In genomic region chr20:58892932-58893224, GRCh38 we compare ENCODE assay signal across 8 cellular contexts. TPM values are rescaled to one million over a fixed set of nuclear protein-coding genes. Genes with fewer than 3 reads are reported as not detected.
DNase-seq lines count a peak whose midpoint lies in the region; ATAC-seq and TF ChIP-seq lines count a peak whose summit lies in the region.

No MANE protein-coding gene starts in this region.

- TF ChIP-seq CTCF in GM06990 (IDR thresholded peaks at IDR 0.05; ENCODE audit: insufficient read depth, low read length, poor library complexity, severe bottlenecking) (no peak), colonic mucosa (IDR thresholded peaks at IDR 0.05) (no peak), neural progenitor cell (IDR thresholded peaks at IDR 0.05) (no peak)

- H3K9me3 ChIP-seq in colonic mucosa (no peaks in the 10 kb centered on the region), neural progenitor cell (ENCODE audit: low read depth) (no peaks in the 10 kb centered on the region)

- peak overlapping the region; percentile 98 for H3K27ac Mint-ChIP-seq in neural progenitor cell

- H3K36me3 ChIP-seq in GM06990 (ENCODE audit: control insufficient read depth, insufficient read depth, low read length), result peaks cover 6% of the 10 kb centered on the region
- H3K36me3 ChIP-seq in colonic mucosa, result no peaks in the 10 kb centered on the region
- H3K36me3 ChIP-seq in neural progenitor cell, result no peaks in the 10 kb centered on the region

- H3K27me3 Mint-ChIP-seq in neural progenitor cell (ENCODE audit: insufficient read depth, low read depth), result peaks cover 10% of the 10 kb centered on the region

- H3K4me3 ChIP-seq in GM06990 (replicated peaks; ENCODE audit: low read depth, low read length), result peak overlapping the region; percentile 70
- H3K4me3 ChIP-seq in colonic mucosa, result peak overlapping the region; percentile 56
- H3K4me3 ChIP-seq in neural progenitor cell, result peak overlapping the region; percentile 80

- peaks cover 58% of the 10 kb centered on the region for H4K20me1 ChIP-seq in neural progenitor cell (ENCODE audit: low read depth)

- H3K4me1 ChIP-seq in colonic mucosa, result peaks cover 14% of the 10 kb centered on the region
- peaks cover 53% of the 10 kb centered on the region for H3K4me1 ChIP-seq in neural progenitor cell

- peaks cover 51% of the 10 kb centered on the region for H3F3A ChIP-seq in neural progenitor cell (ENCODE audit: low read depth)

- DNase-seq in GM06990 (ENCODE audit: extremely low read depth, insufficient read length), result no peak
- DNase-seq in NCI-H2171 treated with DMSO at 0.1 percent for 48 hours (lab: John Stamatoyannopoulos, UW), result peak; percentile 73
- DNase-seq in colonic mucosa, result no peak
- no peak for DNase-seq in neural progenitor cell (ENCODE audit: low spot score)
- DNase-seq in effector CD8-positive, alpha-beta T cell (lab: John Stamatoyannopoulos, UW), result no peak
- DNase-seq in NK-92 (lab: John Stamatoyannopoulos, UW; ENCODE audit: unreplicated experiment), result no peak

- H3K36me3 Mint-ChIP-seq in neural progenitor cell, result peaks cover 12% of the 10 kb centered on the region

- H3K4me1 Mint-ChIP-seq in neural progenitor cell, result peaks cover 48% of the 10 kb centered on the region

- H2AFZ ChIP-seq in neural progenitor cell (replicated peaks), result no peak overlapping the region

- intact Hi-C loops in colonic mucosa (cut with DNase I), result no loop called here

- H3K9ac ChIP-seq in colonic mucosa (ENCODE audit: low read depth in 2 of 2, low read length in 2 of 2), result peak overlapping the region; percentile 87 to 91
- H3K9ac ChIP-seq in neural progenitor cell, result no peak overlapping the region

- peak overlapping the region; percentile 92 for H3K27ac ChIP-seq in colonic mucosa
- peak overlapping the region; percentile 90 for H3K27ac ChIP-seq in neural progenitor cell

- ATAC-seq in GM18861 (IDR thresholded peaks at IDR 0.05; ENCODE audit: unreplicated experiment), result no peak
- no peak for ATAC-seq in HG03342 (IDR thresholded peaks at IDR 0.05; ENCODE audit: unreplicated experiment)

- H3K4me3 Mint-ChIP-seq in neural progenitor cell, result peak overlapping the region; percentile 98

- peak overlapping the region; percentile 95 for H3K4me2 ChIP-seq in neural progenitor cell

- no peaks in the 10 kb centered on the region for H3K27me3 ChIP-seq in GM06990 (replicated peaks; ENCODE audit: control insufficient read depth, insufficient read depth, low read length)
- no peaks in the 10 kb centered on the region for H3K27me3 ChIP-seq in colonic mucosa
- H3K27me3 ChIP-seq in neural progenitor cell, result peaks cover 3% of the 10 kb centered on the region

- peaks cover 2% of the 10 kb centered on the region for H3K9me3 Mint-ChIP-seq in neural progenitor cell

- H3K79me2 ChIP-seq in neural progenitor cell (ENCODE audit: low read depth), result peaks cover 82% of the 10 kb centered on the region

RNA-seq across cellular contexts. Expression of gene GNAS, which starts 40.4 kb away (rescaled TPM):
- 100 to 1,000 TPM; 683 to 715 TPM for total RNA-seq in colonic mucosa
- total RNA-seq in neural progenitor cell (ENCODE audit: low replicate concordance), result 794 and 973 TPM in 2 replicates

RNA-seq across cellular contexts. Expression of gene GNAS-AS1, which starts 42.2 kb away (rescaled TPM):
- 1 to 10 TPM in 1 of 2 donors, under 1 TPM in 1; 0.88 to 1.7 TPM for total RNA-seq in colonic mucosa
- 5.8 and 6.4 TPM in 2 replicates for total RNA-seq in neural progenitor cell (ENCODE audit: low replicate concordance)
